ENCODE assay signal across 17 cellular contexts in the genomic region with DNA sequence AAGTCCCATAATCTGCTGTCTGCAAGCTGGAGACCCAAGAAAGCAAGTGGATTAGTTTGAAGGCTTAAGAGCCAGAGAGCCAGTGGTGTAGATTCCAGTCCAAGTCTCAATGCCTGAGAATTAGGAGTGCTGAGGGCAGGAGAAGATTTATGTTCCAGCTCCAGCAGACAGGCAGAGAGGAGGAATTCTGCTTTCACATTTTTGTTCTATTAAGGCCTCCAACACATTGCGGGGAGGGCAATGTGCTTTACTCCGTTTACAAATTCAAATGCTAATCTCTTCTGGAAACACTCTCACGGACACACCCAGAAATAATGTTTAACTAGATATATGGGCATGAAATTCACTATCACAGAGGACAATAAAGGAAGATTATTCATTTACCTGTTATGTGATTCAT.
"Had no signal": no experiment of that assay in that cellular context is flagged by ENCODE, and none has a peak within 500 bp of the region (broad histone marks: within the 10 kb centered on the region; RNA-seq: fewer than 3 reads in every experiment).

No MANE protein-coding gene starts in this region.

- H3K27ac Mint-ChIP-seq: activated B cell treated with CpG ODN at 0.5 μM for 24 hours; activated T-helper 2 cell treated with anti-CD3 and anti-CD28 coated beads, Interferon-gamma antibody, Interleukin-2, Interleukin-4, amounts not matched to agents 10 μg/mL and 5 μg/mL and 100 μg/mL, durations not matched to agents 14 hours and 24 hours and 36 hours; dendritic cell treated with granulocyte-macrophage colony-stimulating factor and Interleukin-4, amounts not matched to agents 40 ng/mL and 50 ng/mL, for 4 days; effector memory CD8-positive, alpha-beta T cell; immature natural killer cell; memory B cell; T-helper 1 cell treated with Interleukin-12 subunit alpha and Interleukin-12 subunit beta and Interleukin-4 antibody, amounts not matched to agents 30 μg/mL and 1 μg/mL, for 36 hours had no signal

- H3K27me3 Mint-ChIP-seq: activated B cell treated with CpG ODN at 0.5 μM for 24 hours; dendritic cell treated with granulocyte-macrophage colony-stimulating factor and Interleukin-4, amounts not matched to agents 40 ng/mL and 50 ng/mL, for 4 days; effector memory CD8-positive, alpha-beta T cell; memory B cell had no signal

- H3K27me3 ChIP-seq: adrenal gland, left lung, ovary had no signal

- H3K4me1 ChIP-seq: adrenal gland, left lung had no signal

- H3K9me3 ChIP-seq: adrenal gland had no signal

- H3K4me3 Mint-ChIP-seq: activated B cell treated with CpG ODN at 0.5 μM for 24 hours; dendritic cell treated with granulocyte-macrophage colony-stimulating factor and Interleukin-4, amounts not matched to agents 40 ng/mL and 50 ng/mL, for 4 days; effector memory CD8-positive, alpha-beta T cell; immature natural killer cell; memory B cell; neural crest cell; T-helper 1 cell treated with Interleukin-12 subunit alpha and Interleukin-12 subunit beta and Interleukin-4 antibody, amounts not matched to agents 30 μg/mL and 1 μg/mL, for 36 hours had no signal

- H3K27ac ChIP-seq: adrenal gland, epithelial cell of prostate, left lung, ovary had no signal

- FAIRE-seq: urothelium cell line had no signal

- DNase-seq: activated B cell treated with CpG ODN at 0.5 μM for 24 hours; activated naive CD4-positive, alpha-beta T cell treated with anti-CD3 and anti-CD28 coated beads, Interleukin-2, amount 50 U/mL, for 16 hours; adrenal gland; caudate nucleus; effector memory CD8-positive, alpha-beta T cell; immature natural killer cell; left lung; ovary; stimulated activated CD4-positive, alpha-beta T cell treated with anti-CD3 and anti-CD28 coated beads, Interleukin-15, amount 100 ng/mL, for 24 hours; stimulated activated CD4-positive, alpha-beta T cell treated with anti-CD3 and anti-CD28 coated beads, Interleukin-4, amount 100 ng/mL, for 4 hours had no signal

- H3K36me3 ChIP-seq: adrenal gland, ovary had no signal

- ATAC-seq: effector memory CD8-positive, alpha-beta T cell; left lung had no signal

- H3K4me3 ChIP-seq: adrenal gland, left lung, ovary had no signal
